In the genomic region with DNA sequence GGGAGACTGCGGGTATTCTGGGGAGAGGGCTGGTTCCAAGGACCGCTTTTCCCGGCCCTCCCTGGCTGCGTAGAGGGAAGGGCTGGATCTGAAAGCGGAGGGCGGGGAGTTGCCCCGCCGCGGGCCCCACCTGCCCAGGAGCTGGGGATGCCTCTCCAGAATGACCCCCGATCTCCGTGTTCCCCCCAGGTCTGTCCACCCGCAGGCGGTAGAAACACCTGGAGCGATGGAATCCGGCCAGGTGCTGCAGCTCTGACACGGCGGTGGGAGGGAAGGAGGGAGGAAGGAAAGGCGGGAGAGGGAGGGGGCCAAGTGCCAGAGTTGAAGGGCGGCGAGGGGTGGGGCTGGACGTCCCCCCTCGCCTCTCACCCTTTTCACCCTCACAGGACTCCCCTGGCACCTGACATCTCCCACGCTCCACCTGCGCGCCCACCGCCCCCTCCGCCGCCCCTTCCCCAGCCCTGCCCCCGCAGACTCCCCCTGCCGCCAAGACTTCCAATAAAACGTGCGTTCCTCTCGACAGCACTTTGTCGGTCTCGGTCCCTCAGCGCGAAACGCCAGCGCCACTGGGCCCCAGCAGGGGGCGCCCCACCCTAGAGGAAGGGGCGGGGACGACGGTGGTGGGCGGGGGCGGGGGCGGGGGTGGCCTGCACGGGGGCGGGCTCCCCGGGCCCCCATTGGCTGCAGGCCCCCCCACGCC, we compare ENCODE assay signal across 8 cellular contexts.
DNase-seq lines count a peak whose midpoint lies in the region; ATAC-seq and TF ChIP-seq lines count a peak whose summit lies in the region.

No MANE protein-coding gene starts in this region.

- DNase-seq in AG09309 (ENCODE audit: low read depth) (no peak), HEK293T (ENCODE audit: extremely low spot score) (peak; percentile 63), T-helper 9 cell (peak; percentile 74), astrocyte of the hippocampus (ENCODE audit: low read depth, low spot score) (peak; percentile 52), kidney tubule cell (ENCODE audit: low spot score) (peak; percentile 42)
- peak; percentile 41 for DNase-seq in stimulated activated CD8-positive, alpha-beta memory T cell treated with anti-CD3 and anti-CD28 coated beads, Interleukin-15, amount 100 ng/mL, for 24 hours (ENCODE audit: low read depth)

- H3K4me3 ChIP-seq in AG09309 (ENCODE audit: control insufficient read depth, low read depth, low read length), result no peak overlapping the region

- peak; percentile 51 for TF ChIP-seq CTCF in AG09309 (IDR thresholded peaks at IDR 0.05; ENCODE audit: control insufficient read depth, insufficient read depth, low read depth, low read length, missing control alignments)

- ATAC-seq in HG02588 (IDR thresholded peaks at IDR 0.05; ENCODE audit: unreplicated experiment), result no peak
- no peak for ATAC-seq in GM18873 (IDR thresholded peaks at IDR 0.05; ENCODE audit: low FRiP score, unreplicated experiment)

- POLR2A ChIA-PET in HEK293T (lab: Yijun Ruan, JAX), result interaction anchor here (1.4 kb wide), 1 partner anchor 9 kb away, joined by 3 read pairs; no protein-coding TSS in a partner anchor

- CTCF ChIA-PET in HEK293T (lab: Yijun Ruan, JAX), result interaction anchor here (0.9 kb wide), 2 partner anchors 11 to 88 kb away, joined by 3 to 7 read pairs; a partner anchor contains a TSS

TF ChIP-seq in HEK293T, 16 proteins besides CTCF, POLR2A, EP300 and RAD21:
- TF ChIP-seq NFRKB (IDR thresholded peaks at IDR 0.05) (no peak), TARDBP (IDR thresholded peaks at IDR 0.05) (no peak), FOXK2 (IDR thresholded peaks at IDR 0.05) (no peak), LEF1 (IDR thresholded peaks at IDR 0.05; ENCODE audit: borderline replicate concordance) (no peak), HDGF (IDR thresholded peaks at IDR 0.05; ENCODE audit: borderline replicate concordance) (no peak), SP1 (IDR thresholded peaks at IDR 0.05) (no peak), CTBP1 (IDR thresholded peaks at IDR 0.05; ENCODE audit: borderline replicate concordance) (no peak), ARNT (IDR thresholded peaks at IDR 0.05) (no peak), SUZ12 (IDR thresholded peaks at IDR 0.05) (no peak), FOXM1 (IDR thresholded peaks at IDR 0.05; ENCODE audit: borderline replicate concordance) (no peak), ELF4 (IDR thresholded peaks at IDR 0.05) (no peak), FOXA1 (IDR thresholded peaks at IDR 0.05) (no peak), BHLHE40 (IDR thresholded peaks at IDR 0.05; ENCODE audit: borderline replicate concordance) (no peak)
- TF ChIP-seq, protein P1, sequence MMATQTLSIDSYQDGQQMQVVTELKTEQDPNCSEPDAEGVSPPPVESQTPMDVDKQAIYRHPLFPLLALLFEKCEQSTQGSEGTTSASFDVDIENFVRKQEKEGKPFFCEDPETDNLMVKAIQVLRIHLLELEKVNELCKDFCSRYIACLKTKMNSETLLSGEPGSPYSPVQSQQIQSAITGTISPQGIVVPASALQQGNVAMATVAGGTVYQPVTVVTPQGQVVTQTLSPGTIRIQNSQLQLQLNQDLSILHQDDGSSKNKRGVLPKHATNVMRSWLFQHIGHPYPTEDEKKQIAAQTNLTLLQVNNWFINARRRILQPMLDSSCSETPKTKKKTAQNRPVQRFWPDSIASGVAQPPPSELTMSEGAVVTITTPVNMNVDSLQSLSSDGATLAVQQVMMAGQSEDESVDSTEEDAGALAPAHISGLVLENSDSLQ (IDR thresholded peaks at IDR 0.05), result no peak
TF ChIP-seq in HEK293T: peak in this region for 0.
